In genomic region chr7:94561841-94562514, GRCh38 we compare ENCODE assay signal across 1 cellular context.
TF ChIP-seq lines count a peak whose summit lies in the region.

No MANE protein-coding gene starts in this region.

TF ChIP-seq in HepG2, 621 proteins besides CTCF, POLR2A, EP300 and RAD21 (continued from another document and continues in another):
- TF ChIP-seq AHDC1 (CRISPR knock-in tag; IDR thresholded peaks at IDR 0.05; ENCODE audit: borderline replicate concordance) (peak; percentile 93), KDM4B (CRISPR knock-in tag; IDR thresholded peaks at IDR 0.05) (0 out of 2 replicates have a peak, but pooled peaks have one; percentile 58), HMG20B (CRISPR knock-in tag; conservative IDR thresholded peaks at IDR 0.05) (peak; percentile 91), RXRB (CRISPR knock-in tag; IDR thresholded peaks at IDR 0.05; ENCODE audit: borderline replicate concordance) (peak; percentile 94), DDIT3 (CRISPR knock-in tag; IDR thresholded peaks at IDR 0.05) (no peak), USF2 (IDR thresholded peaks at IDR 0.05; ENCODE audit: low read depth, low read length) (no peak), USF2 (CRISPR knock-in tag; IDR thresholded peaks at IDR 0.05; ENCODE audit: borderline replicate concordance) (no peak), MIXL1 (CRISPR knock-in tag; IDR thresholded peaks at IDR 0.05) (peak; percentile 86), SETDB1 (CRISPR knock-in tag; IDR thresholded peaks at IDR 0.05; ENCODE audit: borderline replicate concordance) (no peak), KDM1A (CRISPR knock-in tag; IDR thresholded peaks at IDR 0.05) (peak; percentile 74), GFI1 (CRISPR knock-in tag; IDR thresholded peaks at IDR 0.05; ENCODE audit: borderline replicate concordance) (no peak; the same call in 1 of the 2 replicates), TFDP2 (CRISPR knock-in tag; IDR thresholded peaks at IDR 0.05) (0 out of 2 replicates have a peak, but pooled peaks have one; percentile 38), ELF1 (CRISPR knock-in tag; IDR thresholded peaks at IDR 0.05) (peak; percentile 49; the same call in 1 of the 2 replicates), ZFP36L2 (CRISPR knock-in tag; IDR thresholded peaks at IDR 0.05) (no peak), ARID3A (IDR thresholded peaks at IDR 0.05; ENCODE audit: low read depth, low read length) (peak; percentile 82), BORCS8-MEF2B (CRISPR knock-in tag; IDR thresholded peaks at IDR 0.05) (no peak), MXD1 (CRISPR knock-in tag; IDR thresholded peaks at IDR 0.05) (no peak), HMGXB4 (CRISPR knock-in tag; IDR thresholded peaks at IDR 0.05; ENCODE audit: borderline replicate concordance in 1 of 2, low read depth in 1 of 2) (peak in 1 of 2 experiments; percentile 54; a peak in 1 of 4 replicates), SRSF9 (IDR thresholded peaks at IDR 0.05; ENCODE audit: borderline replicate concordance, insufficient read depth, low read depth, low read length, poor library complexity, severe bottlenecking) (no peak), DNMT3B (CRISPR knock-in tag; conservative IDR thresholded peaks at IDR 0.05) (0 out of 2 replicates have a peak, but pooled peaks have one; percentile 31), MAFF (IDR thresholded peaks at IDR 0.05; ENCODE audit: low read depth, low read length) (0 out of 2 replicates have a peak, but pooled peaks have one; percentile 12), CC2D1A (CRISPR knock-in tag; IDR thresholded peaks at IDR 0.05) (no peak), TFAP4 (IDR thresholded peaks at IDR 0.05; ENCODE audit: borderline replicate concordance, low read depth) (no peak), ZNF557 (CRISPR knock-in tag; IDR thresholded peaks at IDR 0.05) (0 out of 2 replicates have a peak, but pooled peaks have one; percentile 67), TERF1 (CRISPR knock-in tag; IDR thresholded peaks at IDR 0.05) (no peak), ZNF75D (CRISPR knock-in tag; IDR thresholded peaks at IDR 0.05; ENCODE audit: borderline replicate concordance) (no peak), ZNF577 (CRISPR knock-in tag; IDR thresholded peaks at IDR 0.05; ENCODE audit: borderline replicate concordance, low read depth) (no peak), ZNF512 (CRISPR knock-in tag; IDR thresholded peaks at IDR 0.05) (no peak), GPN1 (CRISPR knock-in tag; IDR thresholded peaks at IDR 0.05; ENCODE audit: borderline replicate concordance) (no peak), CREM (IDR thresholded peaks at IDR 0.05) (peak; percentile 93), CREM (CRISPR knock-in tag; IDR thresholded peaks at IDR 0.05) (no peak), ZBTB43 (CRISPR knock-in tag; conservative IDR thresholded peaks at IDR 0.05) (peak; percentile 66), FUBP1 (CRISPR knock-in tag; IDR thresholded peaks at IDR 0.05; ENCODE audit: borderline replicate concordance) (no peak), MIER2 (CRISPR knock-in tag; IDR thresholded peaks at IDR 0.05) (peak; percentile 64; the same call in 1 of the 2 replicates)
